In the genomic region with DNA sequence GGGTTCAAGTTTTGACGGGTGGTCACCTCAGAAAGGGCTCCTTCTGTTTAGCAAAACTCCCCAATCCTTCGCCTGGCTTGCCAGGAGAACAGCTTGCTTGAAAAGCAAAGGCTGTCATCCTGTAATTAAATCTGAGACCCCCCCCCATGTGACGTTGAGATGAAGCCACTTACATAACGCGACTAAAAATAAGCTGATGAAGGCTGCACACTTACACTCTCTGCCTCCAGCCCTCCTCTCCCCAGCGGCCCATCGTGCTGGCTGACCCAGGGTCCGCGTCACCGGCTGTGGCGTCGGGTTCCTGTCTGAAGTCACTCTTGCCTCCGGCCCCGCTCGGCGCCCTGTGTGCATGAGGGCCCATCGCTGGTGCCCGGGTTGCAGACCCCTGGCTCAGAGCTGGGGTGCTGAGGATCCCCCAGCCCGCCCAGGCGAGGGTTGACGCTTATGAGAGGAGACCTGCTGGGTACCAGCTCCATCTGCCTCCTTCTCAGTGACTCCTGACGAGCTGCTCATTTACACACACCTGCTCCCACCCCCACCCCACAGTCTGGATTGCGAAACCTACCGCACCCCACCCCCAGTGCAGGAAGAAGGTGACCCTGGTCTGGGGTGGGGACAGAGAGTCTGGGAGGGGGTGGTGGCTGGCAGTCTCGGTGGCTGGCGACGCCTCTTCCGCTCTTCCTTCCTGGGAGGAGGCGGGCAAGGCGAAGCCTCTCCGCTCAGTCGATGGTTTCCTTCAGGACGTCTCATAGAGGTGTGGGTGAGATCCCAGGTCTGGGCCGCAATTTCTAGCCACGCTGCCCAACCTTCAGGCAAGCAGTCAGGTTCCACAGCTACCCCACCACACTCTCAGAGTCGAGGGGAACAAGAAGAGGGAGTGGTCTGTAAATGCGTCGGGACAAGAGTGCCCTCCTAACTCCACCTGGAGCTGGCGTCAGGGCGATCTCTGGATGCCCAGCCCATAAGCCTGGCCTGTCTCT, we compare ENCODE assay signal across 16 cellular contexts. TPM values are rescaled to one million over a fixed set of nuclear protein-coding genes. Genes with fewer than 3 reads are reported as not detected.
DNase-seq lines count a peak whose midpoint lies in the region; ATAC-seq and TF ChIP-seq lines count a peak whose summit lies in the region.
"Had no signal": no experiment of that assay in that cellular context is flagged by ENCODE, and none has a peak within 500 bp of the region (broad histone marks: within the 10 kb centered on the region; RNA-seq: fewer than 3 reads in every experiment).

No MANE protein-coding gene starts in this region.

- no peak for ATAC-seq in body of pancreas
- peak; percentile 2 for ATAC-seq in left colon
- ATAC-seq in HG03196 (IDR thresholded peaks at IDR 0.05; ENCODE audit: unreplicated experiment), result no peak
- ATAC-seq in GM23338, result no peak
- ATAC-seq in GM19452 (IDR thresholded peaks at IDR 0.05; ENCODE audit: unreplicated experiment), result no peak
- ATAC-seq: T-helper 17 cell had no signal

- H4K20me1 ChIP-seq in GM23338 (replicated peaks; ENCODE audit: insufficient read depth), result peaks cover 6% of the 10 kb centered on the region

- H3K4me3 ChIP-seq in body of pancreas (no peak overlapping the region), sigmoid colon (no peak overlapping the region), GM23338 (no peak overlapping the region)

- WGBS in body of pancreas, 2 donors, result 81 to 87% methylated on average over 35 to 37 of the region's 40 CpGs
- WGBS in sigmoid colon, 2 donors, result 83% methylated on average over 40 of the region's 40 CpGs

- H2AFZ ChIP-seq in GM23338, result no peak overlapping the region
- H2AFZ ChIP-seq: parathyroid adenoma had no signal

- H3K9me3 ChIP-seq in body of pancreas (no peaks in the 10 kb centered on the region), sigmoid colon (no peaks in the 10 kb centered on the region)

- H3K9me3 Mint-ChIP-seq in GM23338, result no peaks in the 10 kb centered on the region

- H3K9me2 ChIP-seq in GM23338 (ENCODE audit: insufficient read depth), result no peaks in the 10 kb centered on the region

- no peak for TF ChIP-seq EP300 in sigmoid colon (IDR thresholded peaks at IDR 0.05)

- H3K36me3 Mint-ChIP-seq in GM23338 (ENCODE audit: low read depth), result no peaks in the 10 kb centered on the region; the same call in 2 of the 3 replicates

- H3K4me1 ChIP-seq in body of pancreas (peaks cover 69% of the 10 kb centered on the region), sigmoid colon (peaks cover 0 to 43% (median 39%) of the 10 kb centered on the region in 4 donors), GM23338 (ENCODE audit: insufficient read depth) (peaks cover 16% of the 10 kb centered on the region; the same call in 1 of the 2 replicates)

- intact Hi-C loops in body of pancreas (cut with DNase I) (no loop called here), left colon (cut with DNase I, micrococcal nuclease) (no loop called here), sigmoid colon (cut with DNase I) (loop anchor here (10.0 kb wide), 1 partner anchor 193 kb away; a partner anchor contains a TSS)

- H3K27me3 ChIP-seq in body of pancreas, result no peaks in the 10 kb centered on the region
- peaks cover 0 to 9% (median 0%) of the 10 kb centered on the region in 3 donors for H3K27me3 ChIP-seq in sigmoid colon
- H3K27me3 ChIP-seq in GM23338 (ENCODE audit: insufficient read depth), result peaks cover 7% of the 10 kb centered on the region; the same call in 1 of the 2 replicates

- no peak overlapping the region for H3K27ac Mint-ChIP-seq in GM23338
- H3K27ac Mint-ChIP-seq: activated naive CD4-positive, alpha-beta T cell treated with anti-CD3 and anti-CD28 coated beads for 36 hours; T-helper 17 cell had no signal

- peak; percentile 41 for DNase-seq in NCI-H1694 (lab: John Stamatoyannopoulos, UW)
- DNase-seq in body of pancreas, result no peak
- DNase-seq in left colon, result peak in 1 of 2 donors; percentile 34
- DNase-seq in sigmoid colon, result peak; percentile 62
- DNase-seq in GM23338 (ENCODE audit: low spot score), result no peak
- DNase-seq in activated CD8-positive, alpha-beta memory T cell treated with anti-CD3 and anti-CD28 coated beads, Interleukin-2, amount 50 U/mL, for 48 hours, result no peak
- DNase-seq: activated CD4-positive, CD25-positive, alpha-beta regulatory T cell treated with anti-CD3 and anti-CD28 coated beads, Interleukin-2, amount 50 U/mL, for 72 hours; activated naive CD4-positive, alpha-beta T cell treated with anti-CD3 and anti-CD28 coated beads for 36 hours; brain microvascular endothelial cell; KG1; NCI-H1105 treated with DMSO at 0.1 percent for 48 hours; T-helper 17 cell had no signal

- H3K4me3 Mint-ChIP-seq in GM23338, result no peak overlapping the region; the same call in 2 of the 3 replicates
- H3K4me3 Mint-ChIP-seq: activated naive CD4-positive, alpha-beta T cell treated with anti-CD3 and anti-CD28 coated beads for 36 hours had no signal

- no peaks in the 10 kb centered on the region for H3F3A ChIP-seq in GM23338 (replicated peaks; ENCODE audit: low read depth)

- TF ChIP-seq POLR2A in body of pancreas (IDR thresholded peaks at IDR 0.05) (no peak), sigmoid colon (IDR thresholded peaks at IDR 0.05) (no peak)

- no peak overlapping the region for H3K4me2 ChIP-seq in GM23338

- peaks cover 24% of the 10 kb centered on the region for H3K27me3 Mint-ChIP-seq in GM23338 (ENCODE audit: insufficient read depth, low read depth, poor library complexity)

- peaks cover 24% of the 10 kb centered on the region for H3K4me1 Mint-ChIP-seq in GM23338

- peaks cover 11% of the 10 kb centered on the region for H3K79me2 ChIP-seq in GM23338 (replicated peaks; ENCODE audit: insufficient read depth)
- H3K79me2 ChIP-seq: parathyroid adenoma had no signal

- H3K36me3 ChIP-seq in body of pancreas (replicated peaks in 1 of 2; ENCODE audit: insufficient read depth in 1 of 2, low read depth in 2 of 2) (no peaks in the 10 kb centered on the region), sigmoid colon (peaks cover 0 to 11% (median 0%) of the 10 kb centered on the region in 4 donors), GM23338 (ENCODE audit: insufficient read depth) (no peaks in the 10 kb centered on the region)
- H3K36me3 ChIP-seq: brain microvascular endothelial cell had no signal

- H3K27ac ChIP-seq in body of pancreas (peak overlapping the region in 3 of 4 donors; percentile 39 to 61 (median 49)), sigmoid colon (no peak overlapping the region), GM23338 (ENCODE audit: low read depth) (no peak overlapping the region)
- H3K27ac ChIP-seq: brain microvascular endothelial cell, C4-2B, parathyroid adenoma had no signal

- TF ChIP-seq CTCF in body of pancreas (IDR thresholded peaks at IDR 0.05), result no peak
- TF ChIP-seq CTCF in sigmoid colon (IDR thresholded peaks at IDR 0.05), result no peak
- TF ChIP-seq CTCF in GM23338 (conservative IDR thresholded peaks at IDR 0.05; ENCODE audit: low read depth in 2 of 2), result no peak

RNA-seq across cellular contexts. Expression of a gene that starts 3.1 kb away (rescaled TPM):
- total RNA-seq in body of pancreas (10 to 100 TPM in 1 of 2 donors, 1 to 10 TPM in 1; 8.0 to 11.5 TPM), left colon (10 to 100 TPM; 20.8 to 22.7 TPM), sigmoid colon (10 to 100 TPM; 32.6 to 52.3 (median 50.9) TPM)
- polyA plus RNA-seq in sigmoid colon (10 to 100 TPM in 2 of 3 donors, 1 to 10 TPM in 1; 6.5 to 17.2 (median 14.4) TPM), GM23338 (2016; fragmentation: Nextera tagmentation; extraction: Ambion mirVana) (21.7 and 22.7 TPM in 2 replicates)
- total RNA-seq in GM23338 (2014; rRNA removed; shearing (Covaris generic)), result 16.7 and 22.7 TPM in 2 replicates

RNA-seq across cellular contexts. Expression of a gene that starts 40.2 kb away (rescaled TPM):
- total RNA-seq in body of pancreas (10 to 100 TPM; 10.4 to 32.3 TPM), left colon (10 to 100 TPM; 37.2 to 39.5 TPM), sigmoid colon (10 to 100 TPM; 15.7 to 28.2 (median 22.2) TPM)
- polyA plus RNA-seq in sigmoid colon (10 to 100 TPM; 36.3 to 40.4 (median 37.2) TPM), GM23338 (2016; fragmentation: Nextera tagmentation; extraction: Ambion mirVana) (13.2 and 14.0 TPM in 2 replicates)
- total RNA-seq in GM23338 (2014; rRNA removed; shearing (Covaris generic)), result 8.2 and 12.3 TPM in 2 replicates

Comparison
In these comparisons a context has a peak if more than half of its experiments do, and no peak if none do; other contexts are left out.
1. DNase-seq: peak in NCI-H1694 (single experiment) and sigmoid colon (single experiment); none in body of pancreas (0 of 4), GM23338 (single experiment) and activated CD8-positive, alpha-beta memory T cell treated with anti-CD3 and anti-CD28 coated beads, Interleukin-2, amount 50 U/mL, for 48 hours (single experiment).
2. H3K27ac ChIP-seq: peak in body of pancreas (3 of 4); none in sigmoid colon (0 of 4) and GM23338 (single experiment).